Comparison of ENCODE assay signal across 1 cellular context in genomic region chr13:110913911-110914292, GRCh38.
TF ChIP-seq lines count a peak whose summit lies in the region.

No MANE protein-coding gene starts in this region.

TF ChIP-seq in GM23338, 12 proteins besides CTCF, POLR2A, EP300 and RAD21 (continued from another document):
- TF ChIP-seq REST (IDR thresholded peaks at IDR 0.05; ENCODE audit: unreplicated experiment), result no peak
- TF ChIP-seq ZNF114 (CRISPR knock-in tag; IDR thresholded peaks at IDR 0.05), result no peak
- TF ChIP-seq CREB1 (CRISPR knock-in tag; IDR thresholded peaks at IDR 0.05; ENCODE audit: low read depth), result no peak
- no peak for TF ChIP-seq EZH2 (IDR thresholded peaks at IDR 0.05; ENCODE audit: low read depth, unreplicated experiment)
- no peak for TF ChIP-seq JUNB (IDR thresholded peaks at IDR 0.05; ENCODE audit: unreplicated experiment)
- no peak for TF ChIP-seq ZNF331 (CRISPR knock-in tag; IDR thresholded peaks at IDR 0.05; ENCODE audit: low read depth)
